ENCODE assay signal across 8 cellular contexts in genomic region chr19:50252111-50252886, GRCh38. TPM values are rescaled to one million over a fixed set of nuclear protein-coding genes. Genes with fewer than 3 reads are reported as not detected.
DNase-seq lines count a peak whose midpoint lies in the region; ATAC-seq and TF ChIP-seq lines count a peak whose summit lies in the region.

No MANE protein-coding gene starts in this region.

- no peaks in the 10 kb centered on the region for H3K4me1 ChIP-seq in ovary (ENCODE audit: insufficient read depth)

- H3K27me3 ChIP-seq in ovary, result no peaks in the 10 kb centered on the region

- intact Hi-C loops in ovary (cut with DNase I), result no loop called here

- H3K27me3 Mint-ChIP-seq in activated CD8-positive, alpha-beta memory T cell treated with anti-CD3 and anti-CD28 coated beads, Interleukin-2, amount 10 ng/mL, durations not matched to agents 7 days and 5 days, result no peaks in the 10 kb centered on the region
- H3K27me3 Mint-ChIP-seq in endothelial cell (ENCODE audit: unreplicated experiment) (peaks cover 11% of the 10 kb centered on the region), progenitor cell of endocrine pancreas (no peaks in the 10 kb centered on the region)

- no peaks in the 10 kb centered on the region for H3K4me1 Mint-ChIP-seq in activated CD8-positive, alpha-beta memory T cell treated with anti-CD3 and anti-CD28 coated beads, Interleukin-2, amount 10 ng/mL, durations not matched to agents 7 days and 5 days
- no peaks in the 10 kb centered on the region for H3K4me1 Mint-ChIP-seq in endothelial cell (ENCODE audit: unreplicated experiment)
- H3K4me1 Mint-ChIP-seq in progenitor cell of endocrine pancreas (ENCODE audit: low read depth), result no peaks in the 10 kb centered on the region

- H3K9me3 ChIP-seq in ovary, result peaks cover 0 to 3% of the 10 kb centered on the region in 2 donors

- TF ChIP-seq CTCF in endothelial cell (IDR thresholded peaks at IDR 0.05; ENCODE audit: unreplicated experiment) (peak; percentile 49), progenitor cell of endocrine pancreas (IDR thresholded peaks at IDR 0.05; ENCODE audit: unreplicated experiment) (peak; percentile 47), ovary (IDR thresholded peaks at IDR 0.05) (no peak)

- TF ChIP-seq POLR2A in ovary (IDR thresholded peaks at IDR 0.05), result no peak

- no peak overlapping the region for H3K27ac Mint-ChIP-seq in activated CD8-positive, alpha-beta memory T cell treated with anti-CD3 and anti-CD28 coated beads, Interleukin-2, amount 10 ng/mL, durations not matched to agents 7 days and 5 days
- H3K27ac Mint-ChIP-seq in endothelial cell (ENCODE audit: unreplicated experiment) (no peak overlapping the region), progenitor cell of endocrine pancreas (no peak overlapping the region)

- TF ChIP-seq EP300 in ovary (IDR thresholded peaks at IDR 0.05), result no peak

- H3K36me3 ChIP-seq in ovary, result no peaks in the 10 kb centered on the region

- H3K27ac ChIP-seq in ovary, result no peak overlapping the region

- peak; percentile 69 for DNase-seq in activated CD8-positive, alpha-beta memory T cell treated with anti-CD3 and anti-CD28 coated beads for 24 hours
- no peak for DNase-seq in activated CD8-positive, alpha-beta memory T cell treated with anti-CD3 and anti-CD28 coated beads, Interleukin-2, amount 10 ng/mL, durations not matched to agents 7 days and 5 days
- peak; percentile 9 for DNase-seq in T-helper 9 cell
- no peak for DNase-seq in endothelial cell (ENCODE audit: low spot score)
- DNase-seq in progenitor cell of endocrine pancreas (ENCODE audit: low spot score, unreplicated experiment), result no peak
- DNase-seq in ovary, result no peak
- DNase-seq in COLO829 (ENCODE audit: low spot score), result no peak

- CTCF ChIA-PET in activated CD8-positive, alpha-beta memory T cell treated with anti-CD3 and anti-CD28 coated beads, Interleukin-2, amount 10 ng/mL, durations not matched to agents 7 days and 5 days (lab: Charles Lee), result interaction anchor here (0.6 to 1.0 kb wide), 5 partner anchors 74 to 210 kb away, joined by 3 to 4 read pairs (median 3); no protein-coding TSS in a partner anchor

- H3K4me3 Mint-ChIP-seq in activated CD8-positive, alpha-beta memory T cell treated with anti-CD3 and anti-CD28 coated beads, Interleukin-2, amount 10 ng/mL, durations not matched to agents 7 days and 5 days, result no peak overlapping the region
- H3K4me3 Mint-ChIP-seq in endothelial cell (ENCODE audit: unreplicated experiment), result no peak overlapping the region
- H3K4me3 Mint-ChIP-seq in progenitor cell of endocrine pancreas (ENCODE audit: low read depth), result no peak overlapping the region

- no peak overlapping the region for H3K4me3 ChIP-seq in ovary

- H3K9me3 Mint-ChIP-seq in activated CD8-positive, alpha-beta memory T cell treated with anti-CD3 and anti-CD28 coated beads, Interleukin-2, amount 10 ng/mL, durations not matched to agents 7 days and 5 days (ENCODE audit: low read depth), result peaks cover 10% of the 10 kb centered on the region
- H3K9me3 Mint-ChIP-seq in endothelial cell (ENCODE audit: unreplicated experiment) (peaks cover 65% of the 10 kb centered on the region), progenitor cell of endocrine pancreas (ENCODE audit: low read depth) (peaks cover 15% of the 10 kb centered on the region)

- ATAC-seq in activated CD8-positive, alpha-beta memory T cell treated with anti-CD3 and anti-CD28 coated beads, Interleukin-2, amount 10 ng/mL, durations not matched to agents 7 days and 5 days, result no peak
- no peak for ATAC-seq in HG03135 (IDR thresholded peaks at IDR 0.05; ENCODE audit: unreplicated experiment)

- H3K36me3 Mint-ChIP-seq in activated CD8-positive, alpha-beta memory T cell treated with anti-CD3 and anti-CD28 coated beads, Interleukin-2, amount 10 ng/mL, durations not matched to agents 7 days and 5 days, result peaks cover 3% of the 10 kb centered on the region
- H3K36me3 Mint-ChIP-seq in endothelial cell (ENCODE audit: low read depth, unreplicated experiment), result peaks cover 30% of the 10 kb centered on the region
- H3K36me3 Mint-ChIP-seq in progenitor cell of endocrine pancreas (ENCODE audit: insufficient read depth), result peaks cover 74% of the 10 kb centered on the region

- 90 to 93% (median 91%) methylated on average over 23 of the region's 23 CpGs for WGBS in ovary, 3 donors

RNA-seq across cellular contexts. Expression of gene MYH14, which starts 48.9 kb away (rescaled TPM):
- not detected for total RNA-seq in activated CD8-positive, alpha-beta memory T cell treated with anti-CD3 and anti-CD28 coated beads, Interleukin-2, amount 10 ng/mL, durations not matched to agents 7 days and 5 days
- total RNA-seq in endothelial cell (ENCODE audit: unreplicated experiment) (not detected), progenitor cell of endocrine pancreas (65.9 and 67.9 TPM in 2 replicates), ovary (10 to 100 TPM in 3 of 7 donors, 1 to 10 TPM in 2, under 1 TPM in 2; 0.23 to 82.1 (median 7.4) TPM)
- under 1 TPM; 0.31 to 0.48 TPM for polyA plus RNA-seq in ovary

Comparison
In these comparisons a context has a peak if more than half of its experiments do, and no peak if none do; other contexts are left out.
1. DNase-seq: peak in activated CD8-positive, alpha-beta memory T cell treated with anti-CD3 and anti-CD28 coated beads for 24 hours (single experiment) and T-helper 9 cell (single experiment); none in activated CD8-positive, alpha-beta memory T cell treated with anti-CD3 and anti-CD28 coated beads, Interleukin-2, amount 10 ng/mL, durations not matched to agents 7 days and 5 days (single experiment), endothelial cell (single experiment), progenitor cell of endocrine pancreas (single experiment), ovary (0 of 5) and COLO829 (single experiment).
2. CTCF ChIP-seq: peak in endothelial cell (single experiment) and progenitor cell of endocrine pancreas (single experiment); none in ovary (0 of 3).